Comparison of ENCODE assay signal across 31 cellular contexts in the genomic region with DNA sequence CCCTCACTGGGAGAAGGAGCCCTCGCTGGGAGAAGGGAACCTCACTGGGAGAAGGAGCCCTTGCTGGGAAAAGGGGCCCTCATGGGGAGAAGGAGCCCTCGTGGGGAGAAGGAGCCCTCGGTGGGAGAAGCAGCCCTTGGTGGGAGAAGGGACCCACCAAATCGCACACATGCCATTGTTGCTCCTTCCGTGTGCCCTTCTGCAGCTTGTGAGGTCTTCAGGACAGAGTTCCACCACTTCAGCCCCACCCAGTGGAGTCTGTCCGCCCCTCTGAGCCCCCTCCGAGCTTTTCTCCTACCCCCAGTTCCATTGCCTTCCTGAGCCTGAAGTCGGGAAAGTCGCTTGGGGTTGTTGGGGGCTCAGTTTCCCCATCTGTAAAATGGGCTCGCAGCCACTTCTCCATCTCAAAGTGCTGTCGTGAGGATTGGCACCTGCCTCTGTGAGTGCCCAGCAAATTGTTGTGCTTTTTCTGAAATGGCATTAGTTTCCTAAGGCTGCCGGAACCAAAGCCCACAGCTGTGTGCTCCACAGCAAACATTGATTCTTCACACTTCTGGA.
"Had no signal": no experiment of that assay in that cellular context is flagged by ENCODE, and none has a peak within 500 bp of the region (broad histone marks: within the 10 kb centered on the region; RNA-seq: fewer than 3 reads in every experiment).

No MANE protein-coding gene starts in this region.

- H3K27ac ChIP-seq: Peyer's patch, SJSA1 had no signal

- H3K27ac Mint-ChIP-seq: activated CD4-positive, alpha-beta T cell treated with anti-CD3 and anti-CD28 coated beads for 36 hours; activated CD4-positive, alpha-beta T cell treated with anti-CD3 and anti-CD28 coated beads, Interleukin-2, amount 10 ng/mL, durations not matched to agents 7 days and 5 days; activated CD8-positive, alpha-beta T cell treated with anti-CD3 and anti-CD28 coated beads, Interleukin-2, amount 10 ng/mL, durations not matched to agents 7 days and 5 days; activated naive CD4-positive, alpha-beta T cell treated with anti-CD3 and anti-CD28 coated beads, Interleukin-2, amount 50 U/mL, for 24 hours; activated T-cell treated with anti-CD3 and anti-CD28 coated beads, Interleukin-2, amount 50 U/mL, for 72 hours; activated T-helper 17 cell treated with anti-CD3 and anti-CD28 coated beads, Interleukin-2, amount 50 U/mL, for 72 hours; T-helper 1 cell treated with Interleukin-12 subunit alpha and Interleukin-12 subunit beta and Interleukin-4 antibody, amounts not matched to agents 30 μg/mL and 1 μg/mL, for 36 hours; T-helper 2 cell treated with Interferon-gamma antibody and Interleukin-4, amounts not matched to agents 5 μg/mL and 100 μg/mL, for 36 hours; WTC11 had no signal

- H3K9me3 Mint-ChIP-seq: activated CD4-positive, alpha-beta T cell treated with anti-CD3 and anti-CD28 coated beads, Interleukin-2, amount 10 ng/mL, durations not matched to agents 7 days and 5 days; activated naive CD4-positive, alpha-beta T cell treated with anti-CD3 and anti-CD28 coated beads, Interleukin-2, amount 50 U/mL, for 24 hours; activated T-cell treated with anti-CD3 and anti-CD28 coated beads, Interleukin-2, amount 50 U/mL, for 72 hours; activated T-helper 17 cell treated with anti-CD3 and anti-CD28 coated beads, Interleukin-2, amount 50 U/mL, for 72 hours; T-helper 1 cell treated with Interleukin-12 subunit alpha and Interleukin-12 subunit beta and Interleukin-4 antibody, amounts not matched to agents 30 μg/mL and 1 μg/mL, for 36 hours; T-helper 2 cell treated with Interferon-gamma antibody and Interleukin-4, amounts not matched to agents 5 μg/mL and 100 μg/mL, for 36 hours; WTC11 had no signal

- H3K4me1 ChIP-seq: Peyer's patch, SJSA1 had no signal

- ATAC-seq: activated CD4-positive, alpha-beta T cell treated with anti-CD3 and anti-CD28 coated beads for 36 hours; activated CD4-positive, CD25-positive, alpha-beta regulatory T cell treated with anti-CD3 and anti-CD28 coated beads, Interleukin-2, amount 50 U/mL, for 24 hours; activated CD8-positive, alpha-beta T cell treated with anti-CD3 and anti-CD28 coated beads, Interleukin-2, amount 10 ng/mL, durations not matched to agents 7 days and 5 days; activated T-cell treated with anti-CD3 and anti-CD28 coated beads, Interleukin-2, amount 50 U/mL, for 72 hours; activated T-helper 17 cell treated with anti-CD3 and anti-CD28 coated beads, Interleukin-2, amount 50 U/mL, for 72 hours; PC-3; WTC11 had no signal

- H3K27me3 ChIP-seq: Peyer's patch, SJSA1 had no signal

- H3K27me3 Mint-ChIP-seq: activated CD4-positive, alpha-beta T cell treated with anti-CD3 and anti-CD28 coated beads, Interleukin-2, amount 10 ng/mL, durations not matched to agents 7 days and 5 days; activated T-helper 17 cell treated with anti-CD3 and anti-CD28 coated beads, Interleukin-2, amount 50 U/mL, for 72 hours had no signal

- H3K4me1 Mint-ChIP-seq: activated CD4-positive, alpha-beta T cell treated with anti-CD3 and anti-CD28 coated beads for 36 hours; activated CD4-positive, alpha-beta T cell treated with anti-CD3 and anti-CD28 coated beads, Interleukin-2, amount 10 ng/mL, durations not matched to agents 7 days and 5 days; activated naive CD4-positive, alpha-beta T cell treated with anti-CD3 and anti-CD28 coated beads, Interleukin-2, amount 50 U/mL, for 24 hours; activated T-helper 17 cell treated with anti-CD3 and anti-CD28 coated beads, Interleukin-2, amount 50 U/mL, for 72 hours had no signal

- H3K4me3 Mint-ChIP-seq: activated CD4-positive, alpha-beta T cell treated with anti-CD3 and anti-CD28 coated beads for 36 hours; activated CD4-positive, alpha-beta T cell treated with anti-CD3 and anti-CD28 coated beads, Interleukin-2, amount 10 ng/mL, durations not matched to agents 7 days and 5 days; activated CD8-positive, alpha-beta T cell treated with anti-CD3 and anti-CD28 coated beads, Interleukin-2, amount 10 ng/mL, durations not matched to agents 7 days and 5 days; activated naive CD4-positive, alpha-beta T cell treated with anti-CD3 and anti-CD28 coated beads, Interleukin-2, amount 50 U/mL, for 24 hours; activated T-cell treated with anti-CD3 and anti-CD28 coated beads, Interleukin-2, amount 50 U/mL, for 72 hours; activated T-helper 17 cell treated with anti-CD3 and anti-CD28 coated beads, Interleukin-2, amount 50 U/mL, for 72 hours; brain; T-helper 1 cell treated with Interleukin-12 subunit alpha and Interleukin-12 subunit beta and Interleukin-4 antibody, amounts not matched to agents 30 μg/mL and 1 μg/mL, for 36 hours; T-helper 2 cell treated with Interferon-gamma antibody and Interleukin-4, amounts not matched to agents 5 μg/mL and 100 μg/mL, for 36 hours; WTC11 had no signal

- H3K9me3 ChIP-seq: Peyer's patch, SJSA1, SK-N-SH had no signal

- DNase-seq: activated CD4-positive, alpha-beta T cell treated with anti-CD3 and anti-CD28 coated beads for 36 hours; activated CD4-positive, alpha-beta T cell treated with anti-CD3 and anti-CD28 coated beads, Interleukin-2, amount 10 ng/mL, durations not matched to agents 7 days and 5 days; activated CD4-positive, alpha-beta T cell treated with anti-CD3 and anti-CD28 coated beads, Interleukin-2, amount 50 U/mL, for 48 hours; activated CD8-positive, alpha-beta T cell treated with anti-CD3 and anti-CD28 coated beads, Interleukin-2, amount 10 ng/mL, durations not matched to agents 7 days and 5 days; activated effector memory CD4-positive, alpha-beta T cell treated with anti-CD3 and anti-CD28 coated beads, Interleukin-2, amount 50 U/mL, for 16 hours; activated naive CD4-positive, alpha-beta T cell; activated T-cell treated with anti-CD3 and anti-CD28 coated beads, Interleukin-2, amount 50 U/mL, for 72 hours; anterior cingulate cortex; caudate nucleus; KG1; MM.1S; MV-4-11; NCI-H1092; NCI-H1436 treated with DMSO at 0.1 percent for 48 hours; NCI-H1694 treated with DMSO at 0.1 percent for 48 hours; NCI-H2029; NCI-H345; NCI-H524 treated with DMSO at 0.1 percent for 48 hours; PC-3; Peyer's patch; RPMI8226; SHP77 treated with DMSO at 0.1 percent for 48 hours; SK-N-SH had no signal

- H3K36me3 Mint-ChIP-seq: activated naive CD4-positive, alpha-beta T cell treated with anti-CD3 and anti-CD28 coated beads, Interleukin-2, amount 50 U/mL, for 24 hours; brain; WTC11 had no signal

- H3K4me2 ChIP-seq: SK-N-SH had no signal

- H3K9ac ChIP-seq: SK-N-SH had no signal
